ENCODE assay signal across 8 cellular contexts in the genomic region with DNA sequence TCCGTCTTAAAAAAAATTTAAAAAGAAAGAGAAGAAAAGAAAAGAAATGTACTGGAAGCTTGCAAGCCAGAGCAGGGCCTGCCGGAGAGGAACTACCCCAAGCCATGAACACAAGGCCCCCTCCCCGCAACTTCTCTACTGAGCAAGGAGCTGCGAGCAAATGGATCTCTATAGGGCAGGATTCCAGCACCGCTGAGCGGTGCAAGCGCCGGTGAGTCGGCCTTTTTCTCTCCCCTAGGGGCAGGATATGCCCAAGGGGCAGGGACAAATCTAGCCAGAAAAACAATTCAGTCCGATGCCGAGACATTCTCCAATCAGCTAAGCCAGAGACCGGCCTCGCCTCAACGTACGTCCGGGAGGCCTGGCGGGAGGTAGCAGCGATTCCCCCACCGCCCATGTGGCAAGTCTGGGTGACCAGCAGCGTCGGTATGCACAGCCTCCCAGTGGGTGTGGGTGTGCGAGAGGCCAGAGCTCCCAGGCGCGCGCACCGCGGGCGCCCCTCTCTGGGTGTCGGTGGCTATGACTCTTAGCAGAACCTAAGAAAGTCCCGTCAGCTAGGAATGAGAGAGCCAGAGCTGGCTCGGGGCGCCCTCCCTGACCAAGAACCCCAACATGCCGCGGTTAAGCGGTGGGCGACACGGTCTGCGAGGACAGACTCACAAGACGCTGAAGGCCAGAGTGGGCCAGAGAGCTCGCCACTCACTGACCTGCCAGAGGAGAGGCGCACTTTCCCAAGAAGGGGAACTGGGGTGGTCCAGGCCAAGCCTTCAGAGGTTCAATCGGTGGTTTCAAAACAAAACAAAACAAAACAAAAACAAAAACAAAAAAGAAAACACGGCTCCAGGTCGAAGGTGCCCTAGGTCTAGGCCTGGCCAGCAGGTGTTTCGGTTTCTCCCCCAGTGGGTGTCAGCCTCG. TPM values are rescaled to one million over a fixed set of nuclear protein-coding genes. Genes with fewer than 3 reads are reported as not detected.
DNase-seq lines count a peak whose midpoint lies in the region; ATAC-seq, FAIRE-seq and TF ChIP-seq lines count a peak whose summit lies in the region.

No MANE protein-coding gene starts in this region.

- peaks cover 5% of the 10 kb centered on the region for H3K4me1 ChIP-seq in endothelial cell of umbilical vein (ENCODE audit: control insufficient read depth, extremely low read depth, insufficient read depth, low read length)
- peaks cover 29% of the 10 kb centered on the region for H3K4me1 ChIP-seq in mesenchymal stem cell (ENCODE audit: control insufficient read depth, insufficient read depth, low read depth, low read length)

- no peak overlapping the region for H3K27ac ChIP-seq in endothelial cell of umbilical vein (ENCODE audit: insufficient read depth, low read depth, low read length)
- no peak overlapping the region for H3K27ac ChIP-seq in mesenchymal stem cell (ENCODE audit: low read length, poor library complexity, severe bottlenecking)
- no peak overlapping the region for H3K27ac ChIP-seq in substantia nigra (ENCODE audit: low read depth, low read length, poor library complexity, severe bottlenecking)

- H3K18ac ChIP-seq in mesenchymal stem cell (ENCODE audit: low read depth in 1 of 2, low read length in 2 of 2): no peak overlapping the region

- H3K79me2 ChIP-seq in endothelial cell of umbilical vein (ENCODE audit: control insufficient read depth, insufficient read depth, low read length): no peaks in the 10 kb centered on the region

- ATAC-seq in HG03460 (IDR thresholded peaks at IDR 0.05; ENCODE audit: unreplicated experiment) (peak; percentile 81), SK-N-SH treated with all-trans-retinoic acid at 6 μM for 48 hours (peak; percentile 94), GM21360 (IDR thresholded peaks at IDR 0.05; ENCODE audit: unreplicated experiment) (no peak)

- no peak overlapping the region for H3K14ac ChIP-seq in mesenchymal stem cell (ENCODE audit: low read length in 2 of 2)

- H3K23ac ChIP-seq in mesenchymal stem cell (ENCODE audit: low read length in 2 of 2): no peak overlapping the region

- H3K4me3 ChIP-seq in AG04449 (ENCODE audit: low read depth, low read length): peak overlapping the region; percentile 75
- peak overlapping the region; percentile 47 for H3K4me3 ChIP-seq in GM12865 (ENCODE audit: low read depth, low read length)
- peak overlapping the region in 1 of 3 experiments; percentile 8 for H3K4me3 ChIP-seq in endothelial cell of umbilical vein (replicated peaks in 1 of 3; ENCODE audit: insufficient read depth in 1 of 3, low read depth in 1 of 3, low read length in 3 of 3)
- H3K4me3 ChIP-seq in mesenchymal stem cell (ENCODE audit: insufficient read depth in 1 of 2, low read depth in 1 of 2, low read length in 2 of 2): peak overlapping the region in 1 of 2 experiments; percentile 89

- no peak overlapping the region for H2BK120ac ChIP-seq in mesenchymal stem cell (ENCODE audit: low read depth, low read length)

- H4K91ac ChIP-seq in mesenchymal stem cell (ENCODE audit: low read length): no peak overlapping the region

- no peaks in the 10 kb centered on the region for H4K20me1 ChIP-seq in endothelial cell of umbilical vein (replicated peaks; ENCODE audit: control insufficient read depth, extremely low read depth, insufficient read depth, low read length)

- H3K79me1 ChIP-seq in mesenchymal stem cell (replicated peaks; ENCODE audit: low read length, poor library complexity, severe bottlenecking): no peaks in the 10 kb centered on the region

- CTCF ChIA-PET in AG04449 (lab: Yijun Ruan, JAX) (interaction anchor here (0.7 to 4.7 kb wide), 59 partner anchors 9 to 533 kb away, joined by 3 to 114 read pairs (median 5); no protein-coding TSS in a partner anchor), endothelial cell of umbilical vein (lab: Charles Lee) (interaction anchor here (0.7 to 2.5 kb wide), 2 partner anchors 119 to 530 kb away, joined by 3 to 20 read pairs; no protein-coding TSS in a partner anchor)

- H2BK15ac ChIP-seq in mesenchymal stem cell (ENCODE audit: low read depth, poor library complexity, severe bottlenecking): no peak overlapping the region

- no peak overlapping the region for H2BK12ac ChIP-seq in mesenchymal stem cell (ENCODE audit: low read length in 2 of 2)

- FAIRE-seq in endothelial cell of umbilical vein (lab: Jason Lieb, UNC): no peak

- 1% methylated on average over 46 of the region's 46 CpGs for WGBS in mesenchymal stem cell

- H3K9me3 ChIP-seq in endothelial cell of umbilical vein (replicated peaks; ENCODE audit: control insufficient read depth, insufficient read depth, low read length): no peaks in the 10 kb centered on the region
- H3K9me3 ChIP-seq in mesenchymal stem cell (ENCODE audit: control insufficient read depth, low read length): no peaks in the 10 kb centered on the region

- peak; percentile 87 for DNase-seq in AG04449 (ENCODE audit: low read depth, low spot score)
- DNase-seq in GM12865 (ENCODE audit: low read depth): peak; percentile 64
- peak; percentile 20 for DNase-seq in endothelial cell of umbilical vein (ENCODE audit: low read depth, low spot score)
- peak; percentile 18 for DNase-seq in mesenchymal stem cell
- DNase-seq in substantia nigra (lab: John Stamatoyannopoulos, UW): peak in 48 of 49 donors; percentile 16 to 86 (median 68)

- BruUV-seq in endothelial cell of umbilical vein (replicated peaks; lab: Mats Ljungman, UMichigan): no TSS peak

- H3K9me1 ChIP-seq in endothelial cell of umbilical vein (replicated peaks; ENCODE audit: control insufficient read depth, extremely low read depth, insufficient read depth, low read length): no peaks in the 10 kb centered on the region

- TF ChIP-seq CTCF in AG04449 (IDR thresholded peaks at IDR 0.05; ENCODE audit: insufficient read depth, low read length, missing control alignments) (peak; percentile 91), GM12865 (IDR thresholded peaks at IDR 0.05; ENCODE audit: insufficient read depth, low read depth, low read length, missing control alignments) (peak; percentile 69), endothelial cell of umbilical vein (IDR thresholded peaks at IDR 0.05; ENCODE audit: extremely low read depth in 1 of 2, insufficient read depth in 1 of 2, low read depth in 1 of 2, low read length in 2 of 2) (peak; percentile 13 to 47)

- POLR2A ChIA-PET in AG04449 (lab: Yijun Ruan, JAX) (interaction anchor here (0.7 to 1.5 kb wide), 4 partner anchors 270 to 530 kb away, joined by 4 to 6 read pairs (median 4); no protein-coding TSS in a partner anchor), endothelial cell of umbilical vein (lab: Charles Lee) (no interaction called here)

- H4K8ac ChIP-seq in mesenchymal stem cell (ENCODE audit: low read length): no peak overlapping the region

- H2AFZ ChIP-seq in endothelial cell of umbilical vein (ENCODE audit: low read depth, low read length) (no peak overlapping the region), mesenchymal stem cell (ENCODE audit: low read depth, low read length) (no peak overlapping the region)

- no peak overlapping the region for H2BK5ac ChIP-seq in mesenchymal stem cell (ENCODE audit: low read depth, low read length, poor library complexity, severe bottlenecking)

- H3K27me3 ChIP-seq in endothelial cell of umbilical vein (ENCODE audit: control insufficient read depth in 2 of 2, insufficient read depth in 2 of 2, low read length in 2 of 2): peaks cover 29 to 31% of the 10 kb centered on the region in 2 experiments
- peaks cover 3 to 66% of the 10 kb centered on the region in 2 experiments for H3K27me3 ChIP-seq in mesenchymal stem cell (ENCODE audit: control insufficient read depth in 1 of 2, insufficient read depth in 1 of 2, low read length in 2 of 2)

- no peak overlapping the region for H2AK5ac ChIP-seq in mesenchymal stem cell (ENCODE audit: low read length, severe bottlenecking)

- intact Hi-C loops in endothelial cell of umbilical vein (cut with micrococcal nuclease): no loop called here

- dilution Hi-C loops in endothelial cell of umbilical vein (cut with MboI; ENCODE audit: extremely low pct_ligation_motif_present, low sequenced_read_pairs): no loop called here

- no peaks in the 10 kb centered on the region for H3K36me3 ChIP-seq in endothelial cell of umbilical vein (ENCODE audit: control insufficient read depth in 2 of 2, extremely low read depth in 1 of 2, insufficient read depth in 2 of 2, low read length in 2 of 2)
- H3K36me3 ChIP-seq in mesenchymal stem cell (ENCODE audit: control insufficient read depth in 1 of 2, insufficient read depth in 2 of 2, low read depth in 1 of 2, low read length in 2 of 2): no peaks in the 10 kb centered on the region

- no peak overlapping the region for H3K4ac ChIP-seq in mesenchymal stem cell (ENCODE audit: low read depth in 1 of 2, low read length in 2 of 2)

- H3K4me2 ChIP-seq in endothelial cell of umbilical vein (ENCODE audit: insufficient read depth, low read length) (peak overlapping the region; percentile 64), mesenchymal stem cell (ENCODE audit: low read length, poor library complexity, severe bottlenecking) (peak overlapping the region; percentile 63)

- TF ChIP-seq POLR2A in endothelial cell of umbilical vein (IDR thresholded peaks at IDR 0.05; ENCODE audit: low read depth, low read length): no peak

- H3K9ac ChIP-seq in endothelial cell of umbilical vein (replicated peaks; ENCODE audit: extremely low read depth, insufficient read depth, low read length) (no peak overlapping the region), mesenchymal stem cell (ENCODE audit: low read length) (peak overlapping the region; percentile 83)

RNA-seq across cellular contexts. Expression of gene CSMD2, which starts 1.9 kb away (rescaled TPM):
- total RNA-seq in endothelial cell of umbilical vein: not detected in 2 replicates
- under 0.01 TPM in 1 of 2 replicates, not detected in the other for polyA plus RNA-seq in endothelial cell of umbilical vein
- not detected in 2 replicates for polyA plus RNA-seq in endothelial cell of umbilical vein (2011; cell fraction: cytosol; rRNA removed)
- not detected in 2 replicates for polyA plus RNA-seq in endothelial cell of umbilical vein (2011; cell fraction: nucleus; rRNA removed)
- not detected in 2 replicates for polyA plus RNA-seq in endothelial cell of umbilical vein (2012)
- polyA minus RNA-seq in endothelial cell of umbilical vein: not detected in 2 replicates
- polyA minus RNA-seq in endothelial cell of umbilical vein (2011; cell fraction: cytosol; rRNA and poly(A)+ RNA removed): not detected
- not detected in 2 replicates for polyA minus RNA-seq in endothelial cell of umbilical vein (2011; cell fraction: nucleus; rRNA and poly(A)+ RNA removed)
- polyA plus RNA-seq in mesenchymal stem cell (2013, experiment 1 of 2): not detected
- polyA plus RNA-seq in mesenchymal stem cell (2013, experiment 2 of 2): under 0.01 TPM

RNA-seq across cellular contexts. Expression of gene C1orf94, which starts 13.6 kb away (rescaled TPM):
- total RNA-seq in endothelial cell of umbilical vein: not detected in 2 replicates
- polyA plus RNA-seq in endothelial cell of umbilical vein: not detected in 2 replicates
- not detected in 2 replicates for polyA plus RNA-seq in endothelial cell of umbilical vein (2011; cell fraction: cytosol; rRNA removed)
- polyA plus RNA-seq in endothelial cell of umbilical vein (2011; cell fraction: nucleus; rRNA removed): not detected in 2 replicates
- polyA plus RNA-seq in endothelial cell of umbilical vein (2012): not detected in 2 replicates
- not detected in 2 replicates for polyA minus RNA-seq in endothelial cell of umbilical vein
- not detected for polyA minus RNA-seq in endothelial cell of umbilical vein (2011; cell fraction: cytosol; rRNA and poly(A)+ RNA removed)
- polyA minus RNA-seq in endothelial cell of umbilical vein (2011; cell fraction: nucleus; rRNA and poly(A)+ RNA removed): not detected in 2 replicates
- not detected for polyA plus RNA-seq in mesenchymal stem cell (2013, experiment 1 of 2)
- polyA plus RNA-seq in mesenchymal stem cell (2013, experiment 2 of 2): not detected

Comparison
In these comparisons a context has a peak if more than half of its experiments do, and no peak if none do; other contexts are left out.
1. DNase-seq: peak in every context shown above with its lines; median percentile 87 in AG04449; 68 in substantia nigra; 64 in GM12865; 20 in endothelial cell of umbilical vein; 18 in mesenchymal stem cell.
2. CTCF ChIP-seq: peak in every context shown above with its lines; median percentile 91 in AG04449; 69 in GM12865; 30 in endothelial cell of umbilical vein.